Comparison of ENCODE assay signal across 9 cellular contexts in genomic region chr1:244052011-244052727, GRCh38. TPM values are rescaled to one million over a fixed set of nuclear protein-coding genes. Genes with fewer than 3 reads are reported as not detected.
DNase-seq lines count a peak whose midpoint lies in the region; ATAC-seq, FAIRE-seq and TF ChIP-seq lines count a peak whose summit lies in the region.
"Had no signal": no experiment of that assay in that cellular context is flagged by ENCODE, and none has a peak within 500 bp of the region (broad histone marks: within the 10 kb centered on the region; RNA-seq: fewer than 3 reads in every experiment).

No MANE protein-coding gene starts in this region.

- no peak for ATAC-seq in foreskin keratinocyte
- ATAC-seq in GM21381 (IDR thresholded peaks at IDR 0.05; ENCODE audit: unreplicated experiment), result no peak
- ATAC-seq: activated CD4-positive, CD25-positive, alpha-beta regulatory T cell treated with anti-CD3 and anti-CD28 coated beads, Interleukin-2, amount 50 U/mL, for 24 hours had no signal

- no peak overlapping the region for H3K27ac ChIP-seq in HUES48 (ENCODE audit: low read depth, low read length)
- peak overlapping the region; percentile 37 to 99 (median 95) for H3K27ac ChIP-seq in dorsolateral prefrontal cortex
- no peak overlapping the region for H3K27ac ChIP-seq in foreskin keratinocyte
- H3K27ac ChIP-seq: brain microvascular endothelial cell had no signal

- DNase-seq in NCI-H774 (lab: John Stamatoyannopoulos, UW), result peak; percentile 34
- no peak for DNase-seq in dorsolateral prefrontal cortex
- no peak for DNase-seq in foreskin keratinocyte
- DNase-seq in urothelium cell line (ENCODE audit: low spot score), result no peak
- DNase-seq: brain microvascular endothelial cell had no signal

- H3K4me3 ChIP-seq in HUES48 (ENCODE audit: low read depth, low read length), result peak overlapping the region; percentile 31; the same call in 1 of the 2 replicates
- H3K4me3 ChIP-seq in dorsolateral prefrontal cortex, result peak overlapping the region; percentile 22 to 98 (median 77)
- no peak overlapping the region for H3K4me3 ChIP-seq in skeletal muscle satellite cell (ENCODE audit: low read length)

- H3K4me2 ChIP-seq in skeletal muscle satellite cell (ENCODE audit: low read length), result peak overlapping the region; percentile 53

- H3K9me3 ChIP-seq in HUES48 (ENCODE audit: control insufficient read depth, insufficient read depth, low read length), result no peaks in the 10 kb centered on the region
- H3K9me3 ChIP-seq in skeletal muscle satellite cell (replicated peaks; ENCODE audit: low read length), result no peaks in the 10 kb centered on the region

- FAIRE-seq in urothelium cell line (lab: Jason Lieb, UNC), result no peak

- intact Hi-C loops in dorsolateral prefrontal cortex (cut with DNase I), result loop anchor here (5.0 kb wide), 3 partner anchors 105 to 165 kb away; no protein-coding TSS in a partner anchor

- TF ChIP-seq CTCF in dorsolateral prefrontal cortex (IDR thresholded peaks at IDR 0.05 in 54 of 56, conservative IDR thresholded peaks at IDR 0.05 in 2 of 56; ENCODE audit: low read depth in 1 of 56, partially characterized antibody in 56 of 56), result no peak
- TF ChIP-seq CTCF in foreskin keratinocyte (conservative IDR thresholded peaks at IDR 0.05), result no peak

- H3K4me1 ChIP-seq in HUES48 (ENCODE audit: control insufficient read depth, insufficient read depth, low read length), result peaks cover 39% of the 10 kb centered on the region
- H3K4me1 ChIP-seq in skeletal muscle satellite cell (ENCODE audit: control insufficient read depth, insufficient read depth, low read length), result peaks cover 30% of the 10 kb centered on the region
- no peaks in the 10 kb centered on the region for H3K4me1 ChIP-seq in foreskin keratinocyte

- H3K9ac ChIP-seq in HUES48 (ENCODE audit: low read depth, low read length), result no peak overlapping the region
- H3K9ac ChIP-seq in skeletal muscle satellite cell (ENCODE audit: low read depth, low read length), result no peak overlapping the region

- H3K36me3 ChIP-seq in HUES48 (ENCODE audit: control insufficient read depth, insufficient read depth, low read length), result peaks cover 25% of the 10 kb centered on the region
- H3K36me3 ChIP-seq in skeletal muscle satellite cell (ENCODE audit: insufficient read depth, low read length), result peaks cover 11% of the 10 kb centered on the region

- H3K27me3 ChIP-seq in HUES48 (ENCODE audit: control insufficient read depth, insufficient read depth, low read length), result peaks cover 13% of the 10 kb centered on the region
- no peaks in the 10 kb centered on the region for H3K27me3 ChIP-seq in dorsolateral prefrontal cortex
- H3K27me3 ChIP-seq in skeletal muscle satellite cell (ENCODE audit: control insufficient read depth, insufficient read depth, low read length), result no peaks in the 10 kb centered on the region
- no peaks in the 10 kb centered on the region for H3K27me3 ChIP-seq in foreskin keratinocyte
- H3K27me3 ChIP-seq: brain microvascular endothelial cell had no signal

RNA-seq across cellular contexts. Expression of gene ZBTB18, which starts 1.1 kb away (rescaled TPM):
- total RNA-seq in dorsolateral prefrontal cortex (100 to 1,000 TPM in 64 of 120 experiments, 10 to 100 TPM in 56; 44.0 to 166 (median 102) TPM), foreskin keratinocyte (6.6 and 8.5 TPM in 2 replicates)
- 3.0 and 6.6 TPM in 2 replicates for total RNA-seq in skeletal muscle satellite cell (2012; rRNA removed)
- polyA plus RNA-seq in foreskin keratinocyte, result 2.1 and 3.1 TPM in 2 replicates

Comparison
In these comparisons a context has a peak if more than half of its experiments do, and no peak if none do; other contexts are left out.
1. H3K27ac ChIP-seq: peak in dorsolateral prefrontal cortex (59 of 59); none in HUES48 (single experiment) and foreskin keratinocyte (single experiment).